1 cellular context compared by ENCODE assay signal in the genomic region with DNA sequence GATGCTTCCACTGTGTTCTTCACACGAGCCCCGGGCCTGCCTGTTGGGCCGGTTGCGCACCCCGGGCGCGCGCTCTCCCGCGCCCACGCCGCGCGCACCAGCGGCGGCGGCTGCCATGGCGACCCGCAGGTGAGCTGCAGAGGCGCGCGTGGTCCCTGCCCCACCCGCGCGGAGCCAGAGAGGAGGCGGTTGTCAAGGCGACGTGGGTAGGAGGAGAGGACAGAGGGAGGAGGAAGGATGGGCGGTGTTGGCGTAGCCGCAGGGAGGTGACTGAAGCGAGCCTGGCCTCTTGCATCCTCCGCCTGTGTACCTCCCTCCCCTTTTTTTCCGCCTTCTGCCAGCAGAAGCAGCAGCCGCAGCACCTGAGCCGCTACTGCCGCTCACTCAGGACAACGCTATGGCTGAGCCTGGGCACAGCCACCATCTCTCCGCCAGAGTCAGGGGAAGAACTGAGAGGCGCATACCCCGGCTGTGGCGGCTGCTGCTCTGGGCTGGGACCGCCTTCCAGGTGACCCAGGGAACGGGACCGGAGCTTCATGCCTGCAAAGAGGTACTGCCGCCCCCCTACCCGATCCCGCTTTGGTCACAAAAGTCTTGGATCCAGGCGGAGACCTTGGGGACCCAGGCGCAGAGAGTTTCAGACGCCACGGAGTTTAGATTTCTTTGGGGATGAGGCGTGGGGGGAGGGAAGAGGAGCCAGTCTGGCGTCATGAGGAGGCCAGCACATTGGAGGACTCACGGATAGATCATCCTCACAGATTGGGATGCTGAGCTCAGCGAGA.
TF ChIP-seq lines count a peak whose summit lies in the region.

A gene with protein sequence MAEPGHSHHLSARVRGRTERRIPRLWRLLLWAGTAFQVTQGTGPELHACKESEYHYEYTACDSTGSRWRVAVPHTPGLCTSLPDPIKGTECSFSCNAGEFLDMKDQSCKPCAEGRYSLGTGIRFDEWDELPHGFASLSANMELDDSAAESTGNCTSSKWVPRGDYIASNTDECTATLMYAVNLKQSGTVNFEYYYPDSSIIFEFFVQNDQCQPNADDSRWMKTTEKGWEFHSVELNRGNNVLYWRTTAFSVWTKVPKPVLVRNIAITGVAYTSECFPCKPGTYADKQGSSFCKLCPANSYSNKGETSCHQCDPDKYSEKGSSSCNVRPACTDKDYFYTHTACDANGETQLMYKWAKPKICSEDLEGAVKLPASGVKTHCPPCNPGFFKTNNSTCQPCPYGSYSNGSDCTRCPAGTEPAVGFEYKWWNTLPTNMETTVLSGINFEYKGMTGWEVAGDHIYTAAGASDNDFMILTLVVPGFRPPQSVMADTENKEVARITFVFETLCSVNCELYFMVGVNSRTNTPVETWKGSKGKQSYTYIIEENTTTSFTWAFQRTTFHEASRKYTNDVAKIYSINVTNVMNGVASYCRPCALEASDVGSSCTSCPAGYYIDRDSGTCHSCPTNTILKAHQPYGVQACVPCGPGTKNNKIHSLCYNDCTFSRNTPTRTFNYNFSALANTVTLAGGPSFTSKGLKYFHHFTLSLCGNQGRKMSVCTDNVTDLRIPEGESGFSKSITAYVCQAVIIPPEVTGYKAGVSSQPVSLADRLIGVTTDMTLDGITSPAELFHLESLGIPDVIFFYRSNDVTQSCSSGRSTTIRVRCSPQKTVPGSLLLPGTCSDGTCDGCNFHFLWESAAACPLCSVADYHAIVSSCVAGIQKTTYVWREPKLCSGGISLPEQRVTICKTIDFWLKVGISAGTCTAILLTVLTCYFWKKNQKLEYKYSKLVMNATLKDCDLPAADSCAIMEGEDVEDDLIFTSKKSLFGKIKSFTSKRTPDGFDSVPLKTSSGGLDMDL (plus strand): TSS at position 329 of the 782 bp plus-strand sequence. CDS start 69 bp downstream, at position 398.

TF ChIP-seq in H1, 55 proteins besides CTCF, POLR2A, EP300 and RAD21:
- TF ChIP-seq EZH2 (IDR thresholded peaks at IDR 0.05; ENCODE audit: low read depth, low read length, severe bottlenecking) = peak; percentile 77
- TF ChIP-seq, protein P1, sequence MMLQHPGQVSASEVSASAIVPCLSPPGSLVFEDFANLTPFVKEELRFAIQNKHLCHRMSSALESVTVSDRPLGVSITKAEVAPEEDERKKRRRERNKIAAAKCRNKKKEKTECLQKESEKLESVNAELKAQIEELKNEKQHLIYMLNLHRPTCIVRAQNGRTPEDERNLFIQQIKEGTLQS (IDR thresholded peaks at IDR 0.05; ENCODE audit: insufficient read depth, low read depth, low read length) = no peak
- TF ChIP-seq ASH2L (IDR thresholded peaks at IDR 0.05; ENCODE audit: low read length) = peak; percentile 23
- no peak; the same call in 1 of the 2 replicates for TF ChIP-seq PHF8 (conservative IDR thresholded peaks at IDR 0.05; ENCODE audit: low read depth, low read length)
- peak; percentile 30; the same call in 1 of the 2 replicates for TF ChIP-seq KDM1A (IDR thresholded peaks at IDR 0.05; ENCODE audit: borderline replicate concordance, low read length)
- TF ChIP-seq YY1 (IDR thresholded peaks at IDR 0.05; ENCODE audit: low read depth, low read length) = no peak
- TF ChIP-seq, protein P2, sequence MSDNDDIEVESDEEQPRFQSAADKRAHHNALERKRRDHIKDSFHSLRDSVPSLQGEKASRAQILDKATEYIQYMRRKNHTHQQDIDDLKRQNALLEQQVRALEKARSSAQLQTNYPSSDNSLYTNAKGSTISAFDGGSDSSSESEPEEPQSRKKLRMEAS (IDR thresholded peaks at IDR 0.05) = no peak; the same call in 1 of the 2 replicates
- no peak for TF ChIP-seq RNF2 (IDR thresholded peaks at IDR 0.05; ENCODE audit: borderline replicate concordance, low read depth, low read length, missing control alignments, poor library complexity, severe bottlenecking)
- no peak for TF ChIP-seq TCF12 (IDR thresholded peaks at IDR 0.05; ENCODE audit: low read depth, low read length)
- TF ChIP-seq FOSL1 (IDR thresholded peaks at IDR 0.05; ENCODE audit: insufficient read depth, low read depth, low read length) = no peak
- TF ChIP-seq NRF1 (IDR thresholded peaks at IDR 0.05; ENCODE audit: low read depth, low read length) = no peak
- no peak for TF ChIP-seq SP1 (IDR thresholded peaks at IDR 0.05; ENCODE audit: low read depth, low read length)
- no peak for TF ChIP-seq NANOG (IDR thresholded peaks at IDR 0.05; ENCODE audit: insufficient read depth, low read depth, low read length, poor library complexity, severe bottlenecking)
- no peak for TF ChIP-seq CHD1 (IDR thresholded peaks at IDR 0.05; ENCODE audit: low read depth, low read length)
- TF ChIP-seq, protein P3, sequence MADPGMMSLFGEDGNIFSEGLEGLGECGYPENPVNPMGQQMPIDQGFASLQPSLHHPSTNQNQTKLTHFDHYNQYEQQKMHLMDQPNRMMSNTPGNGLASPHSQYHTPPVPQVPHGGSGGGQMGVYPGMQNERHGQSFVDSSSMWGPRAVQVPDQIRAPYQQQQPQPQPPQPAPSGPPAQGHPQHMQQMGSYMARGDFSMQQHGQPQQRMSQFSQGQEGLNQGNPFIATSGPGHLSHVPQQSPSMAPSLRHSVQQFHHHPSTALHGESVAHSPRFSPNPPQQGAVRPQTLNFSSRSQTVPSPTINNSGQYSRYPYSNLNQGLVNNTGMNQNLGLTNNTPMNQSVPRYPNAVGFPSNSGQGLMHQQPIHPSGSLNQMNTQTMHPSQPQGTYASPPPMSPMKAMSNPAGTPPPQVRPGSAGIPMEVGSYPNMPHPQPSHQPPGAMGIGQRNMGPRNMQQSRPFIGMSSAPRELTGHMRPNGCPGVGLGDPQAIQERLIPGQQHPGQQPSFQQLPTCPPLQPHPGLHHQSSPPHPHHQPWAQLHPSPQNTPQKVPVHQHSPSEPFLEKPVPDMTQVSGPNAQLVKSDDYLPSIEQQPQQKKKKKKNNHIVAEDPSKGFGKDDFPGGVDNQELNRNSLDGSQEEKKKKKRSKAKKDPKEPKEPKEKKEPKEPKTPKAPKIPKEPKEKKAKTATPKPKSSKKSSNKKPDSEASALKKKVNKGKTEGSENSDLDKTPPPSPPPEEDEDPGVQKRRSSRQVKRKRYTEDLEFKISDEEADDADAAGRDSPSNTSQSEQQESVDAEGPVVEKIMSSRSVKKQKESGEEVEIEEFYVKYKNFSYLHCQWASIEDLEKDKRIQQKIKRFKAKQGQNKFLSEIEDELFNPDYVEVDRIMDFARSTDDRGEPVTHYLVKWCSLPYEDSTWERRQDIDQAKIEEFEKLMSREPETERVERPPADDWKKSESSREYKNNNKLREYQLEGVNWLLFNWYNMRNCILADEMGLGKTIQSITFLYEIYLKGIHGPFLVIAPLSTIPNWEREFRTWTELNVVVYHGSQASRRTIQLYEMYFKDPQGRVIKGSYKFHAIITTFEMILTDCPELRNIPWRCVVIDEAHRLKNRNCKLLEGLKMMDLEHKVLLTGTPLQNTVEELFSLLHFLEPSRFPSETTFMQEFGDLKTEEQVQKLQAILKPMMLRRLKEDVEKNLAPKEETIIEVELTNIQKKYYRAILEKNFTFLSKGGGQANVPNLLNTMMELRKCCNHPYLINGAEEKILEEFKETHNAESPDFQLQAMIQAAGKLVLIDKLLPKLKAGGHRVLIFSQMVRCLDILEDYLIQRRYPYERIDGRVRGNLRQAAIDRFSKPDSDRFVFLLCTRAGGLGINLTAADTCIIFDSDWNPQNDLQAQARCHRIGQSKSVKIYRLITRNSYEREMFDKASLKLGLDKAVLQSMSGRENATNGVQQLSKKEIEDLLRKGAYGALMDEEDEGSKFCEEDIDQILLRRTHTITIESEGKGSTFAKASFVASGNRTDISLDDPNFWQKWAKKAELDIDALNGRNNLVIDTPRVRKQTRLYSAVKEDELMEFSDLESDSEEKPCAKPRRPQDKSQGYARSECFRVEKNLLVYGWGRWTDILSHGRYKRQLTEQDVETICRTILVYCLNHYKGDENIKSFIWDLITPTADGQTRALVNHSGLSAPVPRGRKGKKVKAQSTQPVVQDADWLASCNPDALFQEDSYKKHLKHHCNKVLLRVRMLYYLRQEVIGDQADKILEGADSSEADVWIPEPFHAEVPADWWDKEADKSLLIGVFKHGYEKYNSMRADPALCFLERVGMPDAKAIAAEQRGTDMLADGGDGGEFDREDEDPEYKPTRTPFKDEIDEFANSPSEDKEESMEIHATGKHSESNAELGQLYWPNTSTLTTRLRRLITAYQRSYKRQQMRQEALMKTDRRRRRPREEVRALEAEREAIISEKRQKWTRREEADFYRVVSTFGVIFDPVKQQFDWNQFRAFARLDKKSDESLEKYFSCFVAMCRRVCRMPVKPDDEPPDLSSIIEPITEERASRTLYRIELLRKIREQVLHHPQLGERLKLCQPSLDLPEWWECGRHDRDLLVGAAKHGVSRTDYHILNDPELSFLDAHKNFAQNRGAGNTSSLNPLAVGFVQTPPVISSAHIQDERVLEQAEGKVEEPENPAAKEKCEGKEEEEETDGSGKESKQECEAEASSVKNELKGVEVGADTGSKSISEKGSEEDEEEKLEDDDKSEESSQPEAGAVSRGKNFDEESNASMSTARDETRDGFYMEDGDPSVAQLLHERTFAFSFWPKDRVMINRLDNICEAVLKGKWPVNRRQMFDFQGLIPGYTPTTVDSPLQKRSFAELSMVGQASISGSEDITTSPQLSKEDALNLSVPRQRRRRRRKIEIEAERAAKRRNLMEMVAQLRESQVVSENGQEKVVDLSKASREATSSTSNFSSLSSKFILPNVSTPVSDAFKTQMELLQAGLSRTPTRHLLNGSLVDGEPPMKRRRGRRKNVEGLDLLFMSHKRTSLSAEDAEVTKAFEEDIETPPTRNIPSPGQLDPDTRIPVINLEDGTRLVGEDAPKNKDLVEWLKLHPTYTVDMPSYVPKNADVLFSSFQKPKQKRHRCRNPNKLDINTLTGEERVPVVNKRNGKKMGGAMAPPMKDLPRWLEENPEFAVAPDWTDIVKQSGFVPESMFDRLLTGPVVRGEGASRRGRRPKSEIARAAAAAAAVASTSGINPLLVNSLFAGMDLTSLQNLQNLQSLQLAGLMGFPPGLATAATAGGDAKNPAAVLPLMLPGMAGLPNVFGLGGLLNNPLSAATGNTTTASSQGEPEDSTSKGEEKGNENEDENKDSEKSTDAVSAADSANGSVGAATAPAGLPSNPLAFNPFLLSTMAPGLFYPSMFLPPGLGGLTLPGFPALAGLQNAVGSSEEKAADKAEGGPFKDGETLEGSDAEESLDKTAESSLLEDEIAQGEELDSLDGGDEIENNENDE (IDR thresholded peaks at IDR 0.05; ENCODE audit: insufficient replicate concordance, low read length) = no peak
- TF ChIP-seq SP2 (IDR thresholded peaks at IDR 0.05; ENCODE audit: low read length) = no peak
- TF ChIP-seq GABPA (IDR thresholded peaks at IDR 0.05; ENCODE audit: borderline replicate concordance, insufficient read depth, low read length) = no peak
- no peak for TF ChIP-seq SRF (IDR thresholded peaks at IDR 0.05; ENCODE audit: low read depth, low read length)
- TF ChIP-seq, protein P4, sequence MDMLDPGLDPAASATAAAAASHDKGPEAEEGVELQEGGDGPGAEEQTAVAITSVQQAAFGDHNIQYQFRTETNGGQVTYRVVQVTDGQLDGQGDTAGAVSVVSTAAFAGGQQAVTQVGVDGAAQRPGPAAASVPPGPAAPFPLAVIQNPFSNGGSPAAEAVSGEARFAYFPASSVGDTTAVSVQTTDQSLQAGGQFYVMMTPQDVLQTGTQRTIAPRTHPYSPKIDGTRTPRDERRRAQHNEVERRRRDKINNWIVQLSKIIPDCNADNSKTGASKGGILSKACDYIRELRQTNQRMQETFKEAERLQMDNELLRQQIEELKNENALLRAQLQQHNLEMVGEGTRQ (IDR thresholded peaks at IDR 0.05; ENCODE audit: low read length) = no peak
- TF ChIP-seq TAF7 (optimal IDR thresholded peaks at IDR 0.05; ENCODE audit: borderline replicate concordance, low read depth, low read length) = no peak
- TF ChIP-seq RXRA (IDR thresholded peaks at IDR 0.05; ENCODE audit: insufficient read depth, low read depth, low read length) = no peak
- TF ChIP-seq SP4 (IDR thresholded peaks at IDR 0.05; ENCODE audit: low read length) = no peak
- 0 out of 2 replicates have a peak, but pooled peaks have one; percentile 60 for TF ChIP-seq RBBP5 (IDR thresholded peaks at IDR 0.05; ENCODE audit: borderline replicate concordance, low read depth, low read length)
- TF ChIP-seq GTF2F1 (IDR thresholded peaks at IDR 0.05; ENCODE audit: borderline replicate concordance, low read depth, low read length) = no peak
- peak; percentile 77 for TF ChIP-seq SUZ12 (IDR thresholded peaks at IDR 0.05; ENCODE audit: low read length)
- no peak for TF ChIP-seq TBP (IDR thresholded peaks at IDR 0.05; ENCODE audit: low read depth, low read length)
- no peak for TF ChIP-seq POLR2AphosphoS5 (IDR thresholded peaks at IDR 0.05; ENCODE audit: low read depth, low read length)
- peak; percentile 67 for TF ChIP-seq KDM4A (IDR thresholded peaks at IDR 0.05; ENCODE audit: low read depth, low read length, severe bottlenecking)
- peak; percentile 12; the same call in 1 of the 2 replicates for TF ChIP-seq MAFK (IDR thresholded peaks at IDR 0.05; ENCODE audit: low read depth, low read length)
- no peak for TF ChIP-seq SIRT6 (IDR thresholded peaks at IDR 0.05; ENCODE audit: low read length)
- no peak for TF ChIP-seq HDAC2 (IDR thresholded peaks at IDR 0.05; ENCODE audit: borderline replicate concordance in 1 of 2, low read depth in 2 of 2, low read length in 2 of 2)
- no peak for TF ChIP-seq KDM5A (IDR thresholded peaks at IDR 0.05; ENCODE audit: low read length)
- TF ChIP-seq CBX5 (IDR thresholded peaks at IDR 0.05; ENCODE audit: low read depth, low read length) = no peak
